In the genomic region with DNA sequence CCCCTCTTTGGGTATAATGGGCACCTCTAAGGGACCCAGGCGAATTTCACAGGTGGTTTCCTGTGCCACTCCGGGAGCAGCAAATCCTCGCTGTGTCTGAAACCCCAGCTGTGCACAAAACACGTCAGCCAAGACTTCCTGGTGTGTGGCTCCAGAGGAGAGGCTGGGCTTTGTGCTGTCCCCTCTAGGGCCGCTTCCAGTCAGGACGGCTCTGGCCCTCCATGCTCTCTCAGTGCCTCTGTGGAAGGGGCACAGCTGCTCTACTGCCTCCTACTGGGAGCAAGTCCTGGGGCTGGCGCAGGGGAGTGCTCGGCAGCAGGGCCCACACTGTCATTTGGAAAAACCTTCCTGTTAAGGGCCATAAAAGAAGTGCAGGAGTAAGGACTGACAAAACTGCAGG, we compare ENCODE assay signal across 1 cellular context.
TF ChIP-seq lines count a peak whose summit lies in the region.

No MANE protein-coding gene starts in this region.

TF ChIP-seq in IMR-90, 13 proteins besides CTCF, POLR2A, EP300 and RAD21:
- TF ChIP-seq, protein P1, sequence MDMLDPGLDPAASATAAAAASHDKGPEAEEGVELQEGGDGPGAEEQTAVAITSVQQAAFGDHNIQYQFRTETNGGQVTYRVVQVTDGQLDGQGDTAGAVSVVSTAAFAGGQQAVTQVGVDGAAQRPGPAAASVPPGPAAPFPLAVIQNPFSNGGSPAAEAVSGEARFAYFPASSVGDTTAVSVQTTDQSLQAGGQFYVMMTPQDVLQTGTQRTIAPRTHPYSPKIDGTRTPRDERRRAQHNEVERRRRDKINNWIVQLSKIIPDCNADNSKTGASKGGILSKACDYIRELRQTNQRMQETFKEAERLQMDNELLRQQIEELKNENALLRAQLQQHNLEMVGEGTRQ (IDR thresholded peaks at IDR 0.05; ENCODE audit: low read depth, low read length): no peak
- TF ChIP-seq, protein P2, sequence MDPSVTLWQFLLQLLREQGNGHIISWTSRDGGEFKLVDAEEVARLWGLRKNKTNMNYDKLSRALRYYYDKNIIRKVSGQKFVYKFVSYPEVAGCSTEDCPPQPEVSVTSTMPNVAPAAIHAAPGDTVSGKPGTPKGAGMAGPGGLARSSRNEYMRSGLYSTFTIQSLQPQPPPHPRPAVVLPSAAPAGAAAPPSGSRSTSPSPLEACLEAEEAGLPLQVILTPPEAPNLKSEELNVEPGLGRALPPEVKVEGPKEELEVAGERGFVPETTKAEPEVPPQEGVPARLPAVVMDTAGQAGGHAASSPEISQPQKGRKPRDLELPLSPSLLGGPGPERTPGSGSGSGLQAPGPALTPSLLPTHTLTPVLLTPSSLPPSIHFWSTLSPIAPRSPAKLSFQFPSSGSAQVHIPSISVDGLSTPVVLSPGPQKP (IDR thresholded peaks at IDR 0.05; ENCODE audit: borderline replicate concordance, low read depth, low read length): no peak
